In the genomic region with DNA sequence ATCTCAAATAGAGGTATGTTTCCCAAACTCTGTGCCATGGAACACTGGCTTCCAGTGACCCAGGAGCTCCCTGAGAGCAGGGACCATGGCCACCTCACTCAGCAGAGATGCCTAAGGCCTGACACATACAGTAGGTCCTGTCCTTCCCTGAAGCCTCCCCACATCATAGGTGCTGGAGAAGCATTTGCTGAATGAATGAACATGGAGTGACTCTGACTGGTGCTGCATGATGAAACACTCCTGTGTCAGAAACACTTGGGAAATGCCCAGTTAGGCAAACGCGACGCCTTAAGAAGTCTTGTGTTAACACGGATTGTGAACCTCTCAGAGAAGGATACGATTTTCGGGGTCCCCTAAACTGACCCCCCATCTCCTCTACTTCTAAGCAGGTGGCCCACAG, we compare ENCODE assay signal across 25 cellular contexts. TPM values are rescaled to one million over a fixed set of nuclear protein-coding genes. Genes with fewer than 3 reads are reported as not detected.
DNase-seq lines count a peak whose midpoint lies in the region; ATAC-seq, FAIRE-seq and TF ChIP-seq lines count a peak whose summit lies in the region.
"Had no signal": no experiment of that assay in that cellular context is flagged by ENCODE, and none has a peak within 500 bp of the region (broad histone marks: within the 10 kb centered on the region; RNA-seq: fewer than 3 reads in every experiment).

No MANE protein-coding gene starts in this region.

- H3K4me1 ChIP-seq in astrocyte (ENCODE audit: insufficient read depth, low read length) (no peaks in the 10 kb centered on the region), gastrocnemius medialis (no peaks in the 10 kb centered on the region)
- H3K4me1 ChIP-seq: esophagus squamous epithelium, sigmoid colon had no signal

- DNase-seq in activated CD8-positive, alpha-beta memory T cell treated with anti-CD3 and anti-CD28 coated beads, Interleukin-2, amount 10 ng/mL, durations not matched to agents 7 days and 5 days = no peak
- no peak for DNase-seq in activated CD8-positive, alpha-beta memory T cell treated with anti-CD3 and anti-CD28 coated beads, Interleukin-2, amount 50 U/mL, for 48 hours
- DNase-seq in MV-4-11 (lab: John Stamatoyannopoulos, UW) = peak; percentile 6
- DNase-seq in astrocyte (ENCODE audit: low read depth) = no peak
- no peak for DNase-seq in natural killer cell
- no peak for DNase-seq in posterior vena cava (ENCODE audit: low spot score)
- no peak for DNase-seq in gastrocnemius medialis
- DNase-seq in HuH-7.5 (ENCODE audit: low spot score) = no peak
- DNase-seq: activated CD4-positive, alpha-beta T cell treated with anti-CD3 and anti-CD28 coated beads for 48 hours; COR-L47; esophagus squamous epithelium; heart left ventricle; midbrain; NCI-H1930; NCI-H510A treated with DMSO at 0.1 percent for 48 hours; occipital lobe; OCI-M1; sigmoid colon; stimulated activated CD4-positive, alpha-beta T cell treated with anti-CD3 and anti-CD28 coated beads, Interleukin-2, amount 100 ng/mL, for 24 hours; substantia nigra had no signal

- peak overlapping the region; percentile 96 for H3K27ac Mint-ChIP-seq in activated CD8-positive, alpha-beta memory T cell treated with anti-CD3 and anti-CD28 coated beads, Interleukin-2, amount 10 ng/mL, durations not matched to agents 7 days and 5 days
- H3K27ac Mint-ChIP-seq in astrocyte (ENCODE audit: unreplicated experiment) = peak overlapping the region; percentile 66
- H3K27ac Mint-ChIP-seq in natural killer cell = peak overlapping the region; percentile 93 to 95
- H3K27ac Mint-ChIP-seq: brain had no signal

- CTCF ChIA-PET in activated CD8-positive, alpha-beta memory T cell treated with anti-CD3 and anti-CD28 coated beads, Interleukin-2, amount 10 ng/mL, durations not matched to agents 7 days and 5 days (lab: Charles Lee) = interaction anchor here (1.1 to 1.6 kb wide), 2 partner anchors 13 to 177 kb away, joined by 3 to 10 read pairs; no protein-coding TSS in a partner anchor

- H3K4me3 Mint-ChIP-seq in activated CD8-positive, alpha-beta memory T cell treated with anti-CD3 and anti-CD28 coated beads, Interleukin-2, amount 10 ng/mL, durations not matched to agents 7 days and 5 days = no peak overlapping the region
- no peak overlapping the region for H3K4me3 Mint-ChIP-seq in astrocyte (ENCODE audit: unreplicated experiment)
- no peak overlapping the region for H3K4me3 Mint-ChIP-seq in natural killer cell
- H3K4me3 Mint-ChIP-seq: brain had no signal

- no peaks in the 10 kb centered on the region for H3K27me3 Mint-ChIP-seq in activated CD8-positive, alpha-beta memory T cell treated with anti-CD3 and anti-CD28 coated beads, Interleukin-2, amount 10 ng/mL, durations not matched to agents 7 days and 5 days
- H3K27me3 Mint-ChIP-seq in astrocyte (ENCODE audit: low read depth, unreplicated experiment) (peaks cover 14% of the 10 kb centered on the region), natural killer cell (ENCODE audit: low read depth in 2 of 2) (no peaks in the 10 kb centered on the region)

- H3K36me3 ChIP-seq in astrocyte (ENCODE audit: insufficient read depth, low read length) (no peaks in the 10 kb centered on the region), gastrocnemius medialis (no peaks in the 10 kb centered on the region)
- H3K36me3 ChIP-seq: esophagus squamous epithelium, sigmoid colon had no signal

- H3K9me3 Mint-ChIP-seq in activated CD8-positive, alpha-beta memory T cell treated with anti-CD3 and anti-CD28 coated beads, Interleukin-2, amount 10 ng/mL, durations not matched to agents 7 days and 5 days (ENCODE audit: low read depth) = no peaks in the 10 kb centered on the region
- H3K9me3 Mint-ChIP-seq in astrocyte (ENCODE audit: unreplicated experiment) (no peaks in the 10 kb centered on the region), natural killer cell (no peaks in the 10 kb centered on the region)
- H3K9me3 Mint-ChIP-seq: brain had no signal

- H3K27ac ChIP-seq in astrocyte (ENCODE audit: low read depth, low read length) = no peak overlapping the region
- no peak overlapping the region for H3K27ac ChIP-seq in gastrocnemius medialis
- H3K27ac ChIP-seq: esophagus squamous epithelium, heart left ventricle, sigmoid colon had no signal

- H3K36me3 Mint-ChIP-seq in activated CD8-positive, alpha-beta memory T cell treated with anti-CD3 and anti-CD28 coated beads, Interleukin-2, amount 10 ng/mL, durations not matched to agents 7 days and 5 days = peaks cover 63% of the 10 kb centered on the region
- H3K36me3 Mint-ChIP-seq in astrocyte (ENCODE audit: low read depth, unreplicated experiment) (peaks cover 6% of the 10 kb centered on the region), natural killer cell (no peaks in the 10 kb centered on the region)
- H3K36me3 Mint-ChIP-seq: brain had no signal

- TF ChIP-seq CTCF in astrocyte (IDR thresholded peaks at IDR 0.05; ENCODE audit: insufficient read depth, low read depth, low read length) = no peak
- no peak for TF ChIP-seq CTCF in natural killer cell (IDR thresholded peaks at IDR 0.05)
- no peak for TF ChIP-seq CTCF in gastrocnemius medialis (IDR thresholded peaks at IDR 0.05 in 4 of 5, conservative IDR thresholded peaks at IDR 0.05 in 1 of 5)

- in situ Hi-C loops in gastrocnemius medialis (cut with MboI; ENCODE audit: low sequenced_read_pairs in 4 of 4) = no loop called here

- H2AFZ ChIP-seq in astrocyte (ENCODE audit: low read depth, low read length) = no peak overlapping the region

- H3K4me2 ChIP-seq in astrocyte (ENCODE audit: low read length) = no peak overlapping the region

- no peaks in the 10 kb centered on the region for H3K27me3 ChIP-seq in astrocyte (ENCODE audit: insufficient read depth, low read length)
- no peaks in the 10 kb centered on the region for H3K27me3 ChIP-seq in gastrocnemius medialis
- H3K27me3 ChIP-seq: esophagus squamous epithelium, heart left ventricle, sigmoid colon had no signal

- H3K9ac ChIP-seq in astrocyte (ENCODE audit: low read length) = no peak overlapping the region

- TF ChIP-seq POLR2A in gastrocnemius medialis (IDR thresholded peaks at IDR 0.05) = no peak

- FAIRE-seq in astrocyte (lab: Jason Lieb, UNC) = no peak
- FAIRE-seq: keratinocyte had no signal

- peaks cover 69% of the 10 kb centered on the region for H3K4me1 Mint-ChIP-seq in activated CD8-positive, alpha-beta memory T cell treated with anti-CD3 and anti-CD28 coated beads, Interleukin-2, amount 10 ng/mL, durations not matched to agents 7 days and 5 days
- H3K4me1 Mint-ChIP-seq in astrocyte (ENCODE audit: low read depth, unreplicated experiment) = peaks cover 17% of the 10 kb centered on the region
- peaks cover 39 to 51% of the 10 kb centered on the region in 2 donors for H3K4me1 Mint-ChIP-seq in natural killer cell
- H3K4me1 Mint-ChIP-seq: brain had no signal

- H4K20me1 ChIP-seq in astrocyte (ENCODE audit: insufficient read depth, low read length) = no peaks in the 10 kb centered on the region

- no peaks in the 10 kb centered on the region for H3K9me3 ChIP-seq in astrocyte (ENCODE audit: insufficient read depth, low read depth, low read length)
- no peaks in the 10 kb centered on the region for H3K9me3 ChIP-seq in gastrocnemius medialis
- H3K9me3 ChIP-seq: esophagus squamous epithelium, heart left ventricle, sigmoid colon had no signal

- intact Hi-C loops in natural killer cell (cut with micrococcal nuclease) = no loop called here
- intact Hi-C loops in posterior vena cava (cut with DNase I) = no loop called here
- intact Hi-C loops in gastrocnemius medialis (cut with DNase I; ENCODE audit: low total_unique reads) = no loop called here

- H3K4me3 ChIP-seq in astrocyte (ENCODE audit: insufficient read depth, low read depth, low read length) = no peak overlapping the region
- H3K4me3 ChIP-seq in gastrocnemius medialis = no peak overlapping the region
- H3K4me3 ChIP-seq: esophagus squamous epithelium, heart left ventricle, sigmoid colon had no signal

- no peaks in the 10 kb centered on the region for H3K79me2 ChIP-seq in astrocyte (ENCODE audit: insufficient read depth, low read length)

- ATAC-seq in activated CD8-positive, alpha-beta memory T cell treated with anti-CD3 and anti-CD28 coated beads, Interleukin-2, amount 10 ng/mL, durations not matched to agents 7 days and 5 days = no peak
- ATAC-seq in natural killer cell = no peak
- ATAC-seq in gastrocnemius medialis = no peak
- ATAC-seq: heart left ventricle had no signal

RNA-seq across cellular contexts. Expression of gene SLA2, which starts 14.3 kb away (rescaled TPM):
- 100 to 1,000 TPM; 109 to 140 TPM for total RNA-seq in activated CD8-positive, alpha-beta memory T cell treated with anti-CD3 and anti-CD28 coated beads, Interleukin-2, amount 10 ng/mL, durations not matched to agents 7 days and 5 days
- total RNA-seq in astrocyte = 0.14 TPM in 1 of 2 replicates, not detected in the other
- total RNA-seq in natural killer cell = 100 to 1,000 TPM in 1 of 3 donors, 10 to 100 TPM in 2; 77.0 to 116 (median 90.3) TPM
- total RNA-seq in posterior vena cava = under 1 TPM; 0.38 to 0.46 TPM
- not detected for total RNA-seq in gastrocnemius medialis
- total RNA-seq: dermis microvascular lymphatic vessel endothelial cell, HT-29, MCF 10A, occipital lobe had no signal

RNA-seq across cellular contexts. Expression of gene RAB5IF, which starts 26.1 kb away (rescaled TPM):
- total RNA-seq in activated CD8-positive, alpha-beta memory T cell treated with anti-CD3 and anti-CD28 coated beads, Interleukin-2, amount 10 ng/mL, durations not matched to agents 7 days and 5 days = 100 to 1,000 TPM in 1 of 2 experiments, 10 to 100 TPM in 1; 81.8 to 115 TPM
- total RNA-seq in astrocyte = 105 and 117 TPM in 2 replicates
- total RNA-seq in natural killer cell = 100 to 1,000 TPM; 158 to 265 (median 247) TPM
- total RNA-seq in posterior vena cava = 10 to 100 TPM; 50.0 to 56.0 TPM
- total RNA-seq in gastrocnemius medialis = 100 to 1,000 TPM; 215 to 768 (median 545) TPM

RNA-seq across cellular contexts. Expression of gene TGIF2, which starts 58.3 kb away (rescaled TPM):
- total RNA-seq in activated CD8-positive, alpha-beta memory T cell treated with anti-CD3 and anti-CD28 coated beads, Interleukin-2, amount 10 ng/mL, durations not matched to agents 7 days and 5 days = 10 to 100 TPM; 32.5 to 40.9 TPM
- total RNA-seq in astrocyte (24.4 and 27.8 TPM in 2 replicates), natural killer cell (10 to 100 TPM; 19.9 to 28.5 (median 25.9) TPM), posterior vena cava (1 to 10 TPM; 5.3 to 7.6 TPM), gastrocnemius medialis (1 to 10 TPM; 1.4 to 3.9 (median 1.4) TPM)

Comparison
In these comparisons a context has a peak if more than half of its experiments do, and no peak if none do; other contexts are left out.
1. RNA of gene SLA2, which starts 14.3 kb away (total RNA-seq): 109 to 140 TPM in activated CD8-positive, alpha-beta memory T cell treated with anti-CD3 and anti-CD28 coated beads, Interleukin-2, amount 10 ng/mL, durations not matched to agents 7 days and 5 days and 77.0 to 116 TPM in natural killer cell; 0.38 to 0.46 TPM in posterior vena cava, 0.14 TPM in astrocyte and not detected in gastrocnemius medialis; every median in the first group is over 10 times any median in the second.
2. Peak in every context shown above with its lines, with median percentiles within 50 percentile points of each other: H3K27ac Mint-ChIP-seq.